ENCODE assay signal across 1 cellular context in the genomic region with DNA sequence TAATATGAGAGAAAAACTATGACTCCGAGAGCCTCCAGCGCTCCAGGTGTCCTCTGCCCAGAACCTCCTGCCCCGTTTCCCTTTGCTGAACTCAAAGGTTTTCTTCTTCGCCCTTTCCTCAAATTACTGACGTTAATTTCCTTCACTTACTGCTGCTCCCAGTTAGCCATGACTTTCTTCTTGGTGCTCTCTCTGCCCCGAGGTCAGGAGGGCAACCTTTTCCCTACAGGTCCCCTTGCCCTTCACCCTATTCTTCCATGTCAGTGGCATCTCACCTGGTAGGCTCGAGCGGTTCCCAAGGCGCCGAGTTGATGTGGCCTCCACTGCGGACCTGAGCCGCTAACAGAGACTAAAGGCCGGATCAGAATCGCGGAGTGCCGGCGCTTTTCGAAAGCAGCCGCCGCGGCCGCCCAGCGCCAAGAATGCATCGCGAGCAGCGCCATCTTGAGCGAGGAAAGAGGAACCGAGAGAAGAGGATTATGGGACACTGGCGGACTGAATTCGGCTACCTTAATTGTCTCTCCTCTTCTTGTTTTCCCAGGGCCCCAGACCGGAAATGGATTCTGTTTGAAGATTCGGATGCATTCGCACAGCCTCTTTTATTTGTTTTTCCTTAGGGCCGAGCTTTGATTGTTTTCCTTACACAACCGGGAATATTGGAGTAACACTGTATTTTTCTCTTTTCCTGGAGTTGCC.
TF ChIP-seq lines count a peak whose summit lies in the region.

A gene (minus strand): TSS at position 454 of the 696 bp plus-strand sequence. CDS start 11 bp downstream, at position 443.

TF ChIP-seq in HEK293, 187 proteins besides CTCF, POLR2A, EP300 and RAD21 (continued from another document):
- TF ChIP-seq, protein P1, sequence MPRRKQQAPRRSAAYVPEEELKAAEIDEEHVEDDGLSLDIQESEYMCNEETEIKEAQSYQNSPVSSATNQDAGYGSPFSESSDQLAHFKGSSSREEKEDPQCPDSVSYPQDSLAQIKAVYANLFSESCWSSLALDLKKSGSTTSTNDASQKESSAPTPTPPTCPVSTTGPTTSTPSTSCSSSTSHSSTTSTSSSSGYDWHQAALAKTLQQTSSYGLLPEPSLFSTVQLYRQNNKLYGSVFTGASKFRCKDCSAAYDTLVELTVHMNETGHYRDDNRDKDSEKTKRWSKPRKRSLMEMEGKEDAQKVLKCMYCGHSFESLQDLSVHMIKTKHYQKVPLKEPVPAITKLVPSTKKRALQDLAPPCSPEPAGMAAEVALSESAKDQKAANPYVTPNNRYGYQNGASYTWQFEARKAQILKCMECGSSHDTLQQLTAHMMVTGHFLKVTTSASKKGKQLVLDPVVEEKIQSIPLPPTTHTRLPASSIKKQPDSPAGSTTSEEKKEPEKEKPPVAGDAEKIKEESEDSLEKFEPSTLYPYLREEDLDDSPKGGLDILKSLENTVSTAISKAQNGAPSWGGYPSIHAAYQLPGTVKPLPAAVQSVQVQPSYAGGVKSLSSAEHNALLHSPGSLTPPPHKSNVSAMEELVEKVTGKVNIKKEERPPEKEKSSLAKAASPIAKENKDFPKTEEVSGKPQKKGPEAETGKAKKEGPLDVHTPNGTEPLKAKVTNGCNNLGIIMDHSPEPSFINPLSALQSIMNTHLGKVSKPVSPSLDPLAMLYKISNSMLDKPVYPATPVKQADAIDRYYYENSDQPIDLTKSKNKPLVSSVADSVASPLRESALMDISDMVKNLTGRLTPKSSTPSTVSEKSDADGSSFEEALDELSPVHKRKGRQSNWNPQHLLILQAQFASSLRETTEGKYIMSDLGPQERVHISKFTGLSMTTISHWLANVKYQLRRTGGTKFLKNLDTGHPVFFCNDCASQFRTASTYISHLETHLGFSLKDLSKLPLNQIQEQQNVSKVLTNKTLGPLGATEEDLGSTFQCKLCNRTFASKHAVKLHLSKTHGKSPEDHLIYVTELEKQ (tag by site-specific recombination; IDR thresholded peaks at IDR 0.05; ENCODE audit: borderline replicate concordance) = no peak
- TF ChIP-seq TCF7L2 (IDR thresholded peaks at IDR 0.05; ENCODE audit: borderline replicate concordance, low read depth, low read length) (peak; percentile 79; the same call in 1 of the 2 replicates), ZNF175 (tag by site-specific recombination; IDR thresholded peaks at IDR 0.05) (no peak), PRDM1 (tag by site-specific recombination; IDR thresholded peaks at IDR 0.05) (peak; percentile 78), ZNF324 (tag by site-specific recombination; IDR thresholded peaks at IDR 0.05) (0 out of 2 replicates have a peak, but pooled peaks have one; percentile 19), ZNF10 (tag by site-specific recombination; IDR thresholded peaks at IDR 0.05) (no peak), BCL11B (tag by site-specific recombination; IDR thresholded peaks at IDR 0.05; ENCODE audit: low read depth) (0 out of 2 replicates have a peak, but pooled peaks have one; percentile 46), SP2 (tag by site-specific recombination; IDR thresholded peaks at IDR 0.05) (peak; percentile 21; the same call in 1 of the 2 replicates), ZNF792 (tag by site-specific recombination; IDR thresholded peaks at IDR 0.05) (0 out of 2 replicates have a peak, but pooled peaks have one; percentile 10), ZNF223 (tag by site-specific recombination; IDR thresholded peaks at IDR 0.05) (no peak)
- TF ChIP-seq, protein P2, sequence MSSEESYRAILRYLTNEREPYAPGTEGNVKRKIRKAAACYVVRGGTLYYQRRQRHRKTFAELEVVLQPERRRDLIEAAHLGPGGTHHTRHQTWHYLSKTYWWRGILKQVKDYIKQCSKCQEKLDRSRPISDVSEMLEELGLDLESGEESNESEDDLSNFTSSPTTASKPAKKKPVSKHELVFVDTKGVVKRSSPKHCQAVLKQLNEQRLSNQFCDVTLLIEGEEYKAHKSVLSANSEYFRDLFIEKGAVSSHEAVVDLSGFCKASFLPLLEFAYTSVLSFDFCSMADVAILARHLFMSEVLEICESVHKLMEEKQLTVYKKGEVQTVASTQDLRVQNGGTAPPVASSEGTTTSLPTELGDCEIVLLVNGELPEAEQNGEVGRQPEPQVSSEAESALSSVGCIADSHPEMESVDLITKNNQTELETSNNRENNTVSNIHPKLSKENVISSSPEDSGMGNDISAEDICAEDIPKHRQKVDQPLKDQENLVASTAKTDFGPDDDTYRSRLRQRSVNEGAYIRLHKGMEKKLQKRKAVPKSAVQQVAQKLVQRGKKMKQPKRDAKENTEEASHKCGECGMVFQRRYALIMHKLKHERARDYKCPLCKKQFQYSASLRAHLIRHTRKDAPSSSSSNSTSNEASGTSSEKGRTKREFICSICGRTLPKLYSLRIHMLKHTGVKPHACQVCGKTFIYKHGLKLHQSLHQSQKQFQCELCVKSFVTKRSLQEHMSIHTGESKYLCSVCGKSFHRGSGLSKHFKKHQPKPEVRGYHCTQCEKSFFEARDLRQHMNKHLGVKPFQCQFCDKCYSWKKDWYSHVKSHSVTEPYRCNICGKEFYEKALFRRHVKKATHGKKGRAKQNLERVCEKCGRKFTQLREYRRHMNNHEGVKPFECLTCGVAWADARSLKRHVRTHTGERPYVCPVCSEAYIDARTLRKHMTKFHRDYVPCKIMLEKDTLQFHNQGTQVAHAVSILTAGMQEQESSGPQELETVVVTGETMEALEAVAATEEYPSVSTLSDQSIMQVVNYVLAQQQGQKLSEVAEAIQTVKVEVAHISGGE (tag by site-specific recombination; conservative IDR thresholded peaks at IDR 0.05; ENCODE audit: low read depth) = peak; percentile 58
- TF ChIP-seq, protein P3, sequence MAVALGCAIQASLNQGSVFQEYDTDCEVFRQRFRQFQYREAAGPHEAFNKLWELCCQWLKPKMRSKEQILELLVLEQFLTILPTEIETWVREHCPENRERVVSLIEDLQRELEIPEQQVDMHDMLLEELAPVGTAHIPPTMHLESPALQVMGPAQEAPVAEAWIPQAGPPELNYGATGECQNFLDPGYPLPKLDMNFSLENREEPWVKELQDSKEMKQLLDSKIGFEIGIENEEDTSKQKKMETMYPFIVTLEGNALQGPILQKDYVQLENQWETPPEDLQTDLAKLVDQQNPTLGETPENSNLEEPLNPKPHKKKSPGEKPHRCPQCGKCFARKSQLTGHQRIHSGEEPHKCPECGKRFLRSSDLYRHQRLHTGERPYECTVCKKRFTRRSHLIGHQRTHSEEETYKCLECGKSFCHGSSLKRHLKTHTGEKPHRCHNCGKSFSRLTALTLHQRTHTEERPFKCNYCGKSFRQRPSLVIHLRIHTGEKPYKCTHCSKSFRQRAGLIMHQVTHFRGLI (tag by site-specific recombination; IDR thresholded peaks at IDR 0.05) = no peak
- TF ChIP-seq, protein P4, sequence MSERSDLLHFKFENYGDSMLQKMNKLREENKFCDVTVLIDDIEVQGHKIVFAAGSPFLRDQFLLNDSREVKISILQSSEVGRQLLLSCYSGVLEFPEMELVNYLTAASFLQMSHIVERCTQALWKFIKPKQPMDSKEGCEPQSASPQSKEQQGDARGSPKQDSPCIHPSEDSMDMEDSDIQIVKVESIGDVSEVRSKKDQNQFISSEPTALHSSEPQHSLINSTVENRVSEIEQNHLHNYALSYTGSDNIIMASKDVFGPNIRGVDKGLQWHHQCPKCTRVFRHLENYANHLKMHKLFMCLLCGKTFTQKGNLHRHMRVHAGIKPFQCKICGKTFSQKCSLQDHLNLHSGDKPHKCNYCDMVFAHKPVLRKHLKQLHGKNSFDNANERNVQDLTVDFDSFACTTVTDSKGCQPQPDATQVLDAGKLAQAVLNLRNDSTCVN (tag by site-specific recombination; optimal IDR thresholded peaks at IDR 0.05) = peak; percentile 8
